1 cellular context compared by ENCODE assay signal in the genomic region with DNA sequence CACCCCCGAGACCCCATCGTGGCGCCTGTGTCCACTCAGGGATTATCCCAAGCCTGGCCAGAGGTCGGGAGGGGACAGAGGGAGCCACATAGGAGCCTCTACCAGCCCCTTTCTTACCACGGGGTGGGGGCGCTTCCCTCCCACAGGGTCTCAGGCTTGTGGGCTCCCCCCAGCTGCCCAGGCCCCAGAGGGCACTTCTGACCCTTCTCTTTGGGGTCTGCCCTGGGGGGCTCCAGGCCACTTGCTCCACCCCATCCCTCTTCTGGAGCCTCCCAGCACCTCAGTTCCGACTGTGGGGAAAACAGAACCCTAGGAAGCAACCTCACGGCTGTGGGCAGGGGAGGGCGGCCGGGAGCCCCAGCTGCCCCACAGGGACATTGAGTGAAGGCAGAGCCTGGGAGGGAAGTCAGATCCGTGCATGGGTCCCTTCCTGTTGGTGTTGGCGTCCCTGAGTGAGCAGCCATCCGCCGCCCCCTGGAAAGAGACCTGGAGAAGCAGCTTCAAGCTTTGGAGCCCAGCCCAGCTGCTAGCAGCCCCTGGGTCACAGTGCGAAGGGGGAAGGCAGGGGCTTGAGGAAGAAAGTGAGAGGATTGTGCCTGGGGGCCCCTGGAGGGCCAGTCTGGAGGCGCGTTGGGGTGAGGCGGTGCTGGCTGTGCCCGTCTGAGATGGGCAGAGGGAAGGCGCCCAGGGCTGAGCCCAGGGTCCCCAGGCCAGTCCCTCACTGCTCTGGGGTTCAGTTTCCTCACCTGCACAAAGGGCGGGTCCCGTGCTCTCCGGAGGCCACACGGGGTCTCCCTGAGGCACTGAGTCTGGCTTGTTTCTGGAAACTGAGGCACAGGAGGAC.
TF ChIP-seq lines count a peak whose summit lies in the region.

No MANE protein-coding gene starts in this region.

TF ChIP-seq in HepG2, 621 proteins besides CTCF, POLR2A, EP300 and RAD21 (continues in another document):
- TF ChIP-seq ZNF383 (CRISPR knock-in tag; IDR thresholded peaks at IDR 0.05; ENCODE audit: borderline replicate concordance) (no peak), FOXA3 (CRISPR knock-in tag; IDR thresholded peaks at IDR 0.05) (no peak), ZBTB21 (CRISPR knock-in tag; IDR thresholded peaks at IDR 0.05) (no peak), PAX8 (CRISPR knock-in tag; IDR thresholded peaks at IDR 0.05; ENCODE audit: borderline replicate concordance) (no peak), SRSF1 (optimal IDR thresholded peaks at IDR 0.05; ENCODE audit: low read depth, low read length) (peak; percentile 14), BRD4 (CRISPR knock-in tag; IDR thresholded peaks at IDR 0.05) (no peak), ZNF333 (CRISPR knock-in tag; IDR thresholded peaks at IDR 0.05; ENCODE audit: borderline replicate concordance) (peak; percentile 3; the same call in 1 of the 2 replicates), ZNF672 (CRISPR knock-in tag; IDR thresholded peaks at IDR 0.05) (no peak), ZNF704 (CRISPR knock-in tag; IDR thresholded peaks at IDR 0.05; ENCODE audit: borderline replicate concordance) (no peak), PAF1 (CRISPR knock-in tag; IDR thresholded peaks at IDR 0.05) (no peak), KAT2B (IDR thresholded peaks at IDR 0.05; ENCODE audit: borderline replicate concordance, low read depth, low read length) (no peak), RARG (CRISPR knock-in tag; IDR thresholded peaks at IDR 0.05; ENCODE audit: low read depth) (no peak), ZNF263 (CRISPR knock-in tag; IDR thresholded peaks at IDR 0.05) (no peak), ZNF136 (CRISPR knock-in tag; IDR thresholded peaks at IDR 0.05; ENCODE audit: low read depth) (no peak), ZNF451 (CRISPR knock-in tag; IDR thresholded peaks at IDR 0.05) (no peak), ZNF850 (CRISPR knock-in tag; conservative IDR thresholded peaks at IDR 0.05) (no peak), GRHL1 (CRISPR knock-in tag; conservative IDR thresholded peaks at IDR 0.05) (no peak), PCBP1 (IDR thresholded peaks at IDR 0.05; ENCODE audit: borderline replicate concordance, low read depth, low read length) (peak; percentile 15; the same call in 1 of the 2 replicates), ZSCAN31 (CRISPR knock-in tag; IDR thresholded peaks at IDR 0.05; ENCODE audit: low read depth) (no peak), ZNF280B (CRISPR knock-in tag; IDR thresholded peaks at IDR 0.05; ENCODE audit: borderline replicate concordance) (0 out of 2 replicates have a peak, but pooled peaks have one; percentile 9), AGO1 (IDR thresholded peaks at IDR 0.05; ENCODE audit: low read depth, low read length, poor library complexity, severe bottlenecking) (peak; percentile 18), ARID2 (CRISPR knock-in tag; IDR thresholded peaks at IDR 0.05; ENCODE audit: borderline replicate concordance) (no peak), HCFC1 (IDR thresholded peaks at IDR 0.05; ENCODE audit: low read depth, low read length) (no peak), PHF8 (CRISPR knock-in tag; IDR thresholded peaks at IDR 0.05) (no peak), ATAD3A (CRISPR knock-in tag; IDR thresholded peaks at IDR 0.05) (no peak), ZFP91 (CRISPR knock-in tag; IDR thresholded peaks at IDR 0.05; ENCODE audit: borderline replicate concordance) (peak; percentile 7; the same call in 1 of the 2 replicates), ZNF484 (CRISPR knock-in tag; IDR thresholded peaks at IDR 0.05; ENCODE audit: borderline replicate concordance, low read depth) (no peak), RFX3 (CRISPR knock-in tag; IDR thresholded peaks at IDR 0.05) (no peak), ZNF720 (CRISPR knock-in tag; IDR thresholded peaks at IDR 0.05) (no peak), ZFP36L2 (CRISPR knock-in tag; IDR thresholded peaks at IDR 0.05) (no peak), ZNF17 (CRISPR knock-in tag; IDR thresholded peaks at IDR 0.05) (no peak), ZNF354B (CRISPR knock-in tag; IDR thresholded peaks at IDR 0.05) (no peak), ZNF7 (CRISPR knock-in tag; IDR thresholded peaks at IDR 0.05) (no peak), KDM1A (CRISPR knock-in tag; IDR thresholded peaks at IDR 0.05) (no peak), MTF1 (CRISPR knock-in tag; IDR thresholded peaks at IDR 0.05) (no peak), ZKSCAN8 (CRISPR knock-in tag; IDR thresholded peaks at IDR 0.05; ENCODE audit: borderline replicate concordance) (no peak), ZNF788 (CRISPR knock-in tag; IDR thresholded peaks at IDR 0.05; ENCODE audit: borderline replicate concordance) (no peak; the same call in 1 of the 2 replicates), ZNF44 (CRISPR knock-in tag; IDR thresholded peaks at IDR 0.05) (no peak), HDAC1 (CRISPR knock-in tag; IDR thresholded peaks at IDR 0.05) (no peak), ZNF724P (CRISPR knock-in tag; IDR thresholded peaks at IDR 0.05; ENCODE audit: borderline replicate concordance) (no peak), AGO2 (optimal IDR thresholded peaks at IDR 0.05; ENCODE audit: low read depth, low read length) (peak; percentile 42), SYNCRIP (IDR thresholded peaks at IDR 0.05; ENCODE audit: insufficient read depth, low read depth, low read length) (no peak), SMARCE1 (IDR thresholded peaks at IDR 0.05; ENCODE audit: borderline replicate concordance) (no peak), ZNF615 (CRISPR knock-in tag; IDR thresholded peaks at IDR 0.05; ENCODE audit: borderline replicate concordance) (no peak), POLR2AphosphoS2 (IDR thresholded peaks at IDR 0.05; ENCODE audit: low read depth, low read length) (no peak)
- TF ChIP-seq, protein P1, sequence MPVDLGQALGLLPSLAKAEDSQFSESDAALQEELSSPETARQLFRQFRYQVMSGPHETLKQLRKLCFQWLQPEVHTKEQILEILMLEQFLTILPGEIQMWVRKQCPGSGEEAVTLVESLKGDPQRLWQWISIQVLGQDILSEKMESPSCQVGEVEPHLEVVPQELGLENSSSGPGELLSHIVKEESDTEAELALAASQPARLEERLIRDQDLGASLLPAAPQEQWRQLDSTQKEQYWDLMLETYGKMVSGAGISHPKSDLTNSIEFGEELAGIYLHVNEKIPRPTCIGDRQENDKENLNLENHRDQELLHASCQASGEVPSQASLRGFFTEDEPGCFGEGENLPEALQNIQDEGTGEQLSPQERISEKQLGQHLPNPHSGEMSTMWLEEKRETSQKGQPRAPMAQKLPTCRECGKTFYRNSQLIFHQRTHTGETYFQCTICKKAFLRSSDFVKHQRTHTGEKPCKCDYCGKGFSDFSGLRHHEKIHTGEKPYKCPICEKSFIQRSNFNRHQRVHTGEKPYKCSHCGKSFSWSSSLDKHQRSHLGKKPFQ (CRISPR knock-in tag; IDR thresholded peaks at IDR 0.05; ENCODE audit: insufficient replicate concordance) = no peak
- TF ChIP-seq, protein P2, sequence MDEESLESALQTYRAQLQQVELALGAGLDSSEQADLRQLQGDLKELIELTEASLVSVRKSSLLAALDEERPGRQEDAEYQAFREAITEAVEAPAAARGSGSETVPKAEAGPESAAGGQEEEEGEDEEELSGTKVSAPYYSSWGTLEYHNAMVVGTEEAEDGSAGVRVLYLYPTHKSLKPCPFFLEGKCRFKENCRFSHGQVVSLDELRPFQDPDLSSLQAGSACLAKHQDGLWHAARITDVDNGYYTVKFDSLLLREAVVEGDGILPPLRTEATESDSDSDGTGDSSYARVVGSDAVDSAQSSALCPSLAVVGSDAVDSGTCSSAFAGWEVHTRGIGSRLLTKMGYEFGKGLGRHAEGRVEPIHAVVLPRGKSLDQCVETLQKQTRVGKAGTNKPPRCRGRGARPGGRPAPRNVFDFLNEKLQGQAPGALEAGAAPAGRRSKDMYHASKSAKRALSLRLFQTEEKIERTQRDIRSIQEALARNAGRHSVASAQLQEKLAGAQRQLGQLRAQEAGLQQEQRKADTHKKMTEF (CRISPR knock-in tag; IDR thresholded peaks at IDR 0.05) = no peak
- TF ChIP-seq, protein P3, sequence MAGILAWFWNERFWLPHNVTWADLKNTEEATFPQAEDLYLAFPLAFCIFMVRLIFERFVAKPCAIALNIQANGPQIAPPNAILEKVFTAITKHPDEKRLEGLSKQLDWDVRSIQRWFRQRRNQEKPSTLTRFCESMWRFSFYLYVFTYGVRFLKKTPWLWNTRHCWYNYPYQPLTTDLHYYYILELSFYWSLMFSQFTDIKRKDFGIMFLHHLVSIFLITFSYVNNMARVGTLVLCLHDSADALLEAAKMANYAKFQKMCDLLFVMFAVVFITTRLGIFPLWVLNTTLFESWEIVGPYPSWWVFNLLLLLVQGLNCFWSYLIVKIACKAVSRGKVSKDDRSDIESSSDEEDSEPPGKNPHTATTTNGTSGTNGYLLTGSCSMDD (CRISPR knock-in tag; IDR thresholded peaks at IDR 0.05) = no peak
- TF ChIP-seq, protein P4, sequence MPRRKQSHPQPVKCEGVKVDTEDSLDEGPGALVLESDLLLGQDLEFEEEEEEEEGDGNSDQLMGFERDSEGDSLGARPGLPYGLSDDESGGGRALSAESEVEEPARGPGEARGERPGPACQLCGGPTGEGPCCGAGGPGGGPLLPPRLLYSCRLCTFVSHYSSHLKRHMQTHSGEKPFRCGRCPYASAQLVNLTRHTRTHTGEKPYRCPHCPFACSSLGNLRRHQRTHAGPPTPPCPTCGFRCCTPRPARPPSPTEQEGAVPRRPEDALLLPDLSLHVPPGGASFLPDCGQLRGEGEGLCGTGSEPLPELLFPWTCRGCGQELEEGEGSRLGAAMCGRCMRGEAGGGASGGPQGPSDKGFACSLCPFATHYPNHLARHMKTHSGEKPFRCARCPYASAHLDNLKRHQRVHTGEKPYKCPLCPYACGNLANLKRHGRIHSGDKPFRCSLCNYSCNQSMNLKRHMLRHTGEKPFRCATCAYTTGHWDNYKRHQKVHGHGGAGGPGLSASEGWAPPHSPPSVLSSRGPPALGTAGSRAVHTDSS (CRISPR knock-in tag; conservative IDR thresholded peaks at IDR 0.05) = no peak
- TF ChIP-seq, protein P5, sequence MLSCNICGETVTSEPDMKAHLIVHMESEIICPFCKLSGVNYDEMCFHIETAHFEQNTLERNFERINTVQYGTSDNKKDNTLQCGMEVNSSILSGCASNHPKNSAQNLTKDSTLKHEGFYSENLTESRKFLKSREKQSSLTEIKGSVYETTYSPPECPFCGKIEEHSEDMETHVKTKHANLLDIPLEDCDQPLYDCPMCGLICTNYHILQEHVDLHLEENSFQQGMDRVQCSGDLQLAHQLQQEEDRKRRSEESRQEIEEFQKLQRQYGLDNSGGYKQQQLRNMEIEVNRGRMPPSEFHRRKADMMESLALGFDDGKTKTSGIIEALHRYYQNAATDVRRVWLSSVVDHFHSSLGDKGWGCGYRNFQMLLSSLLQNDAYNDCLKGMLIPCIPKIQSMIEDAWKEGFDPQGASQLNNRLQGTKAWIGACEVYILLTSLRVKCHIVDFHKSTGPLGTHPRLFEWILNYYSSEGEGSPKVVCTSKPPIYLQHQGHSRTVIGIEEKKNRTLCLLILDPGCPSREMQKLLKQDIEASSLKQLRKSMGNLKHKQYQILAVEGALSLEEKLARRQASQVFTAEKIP (CRISPR knock-in tag; IDR thresholded peaks at IDR 0.05; ENCODE audit: borderline replicate concordance) = no peak
- TF ChIP-seq, protein P6, sequence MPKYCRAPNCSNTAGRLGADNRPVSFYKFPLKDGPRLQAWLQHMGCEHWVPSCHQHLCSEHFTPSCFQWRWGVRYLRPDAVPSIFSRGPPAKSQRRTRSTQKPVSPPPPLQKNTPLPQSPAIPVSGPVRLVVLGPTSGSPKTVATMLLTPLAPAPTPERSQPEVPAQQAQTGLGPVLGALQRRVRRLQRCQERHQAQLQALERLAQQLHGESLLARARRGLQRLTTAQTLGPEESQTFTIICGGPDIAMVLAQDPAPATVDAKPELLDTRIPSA (CRISPR knock-in tag; IDR thresholded peaks at IDR 0.05; ENCODE audit: borderline replicate concordance) = no peak
